Comparison of ENCODE assay signal across 19 cellular contexts in genomic region chr1:68180441-68181164, GRCh38. TPM values are rescaled to one million over a fixed set of nuclear protein-coding genes. Genes with fewer than 3 reads are reported as not detected.
A peak's percentile ranks its signal among the peaks of the same experiment; 100 is the strongest.
DNase-seq lines count a peak whose midpoint lies in the region; ATAC-seq and TF ChIP-seq lines count a peak whose summit lies in the region.
"Had no signal": no experiment of that assay in that cellular context is flagged by ENCODE, and none has a peak within 500 bp of the region (broad histone marks: within the 10 kb centered on the region; RNA-seq: fewer than 3 reads in every experiment).

No MANE protein-coding gene starts in this region.

- no peak overlapping the region for H3K27ac Mint-ChIP-seq in activated naive CD4-positive, alpha-beta T cell treated with anti-CD3 and anti-CD28 coated beads, Interleukin-2, amount 50 U/mL, for 72 hours
- H3K27ac Mint-ChIP-seq: activated CD8-positive, alpha-beta T cell treated with anti-CD3 and anti-CD28 coated beads for 36 hours; H9; stimulated activated naive CD8-positive, alpha-beta T cell treated with anti-CD3 and anti-CD28 coated beads, Interleukin-15, Interleukin-2, amounts not matched to agents 100 ng/mL and 50 ng/mL, for 24 hours had no signal

- no peaks in the 10 kb centered on the region for H3K36me3 Mint-ChIP-seq in activated naive CD4-positive, alpha-beta T cell treated with anti-CD3 and anti-CD28 coated beads, Interleukin-2, amount 50 U/mL, for 72 hours

- H3K9me3 Mint-ChIP-seq in activated naive CD4-positive, alpha-beta T cell treated with anti-CD3 and anti-CD28 coated beads, Interleukin-2, amount 50 U/mL, for 72 hours: peaks cover 0 to 3% of the 10 kb centered on the region in 2 donors
- H3K9me3 Mint-ChIP-seq: stimulated activated naive CD8-positive, alpha-beta T cell treated with anti-CD3 and anti-CD28 coated beads, Interleukin-15, Interleukin-2, amounts not matched to agents 100 ng/mL and 50 ng/mL, for 24 hours had no signal

- peak; percentile 41 for DNase-seq in NCI-H146 treated with DMSO at 0.1 percent for 48 hours (lab: John Stamatoyannopoulos, UW; ENCODE audit: unreplicated experiment)
- DNase-seq in activated naive CD4-positive, alpha-beta T cell treated with anti-CD3 and anti-CD28 coated beads, Interleukin-2, amount 50 U/mL, for 72 hours (ENCODE audit: low spot score in 2 of 2): no peak
- DNase-seq in effector CD4-positive, alpha-beta T cell: no peak
- no peak for DNase-seq in GM13976 (ENCODE audit: low spot score)
- no peak for DNase-seq in ecto neural progenitor cell (ENCODE audit: low spot score)
- DNase-seq: activated CD8-positive, alpha-beta T cell treated with anti-CD3 and anti-CD28 coated beads for 36 hours; activated effector memory CD4-positive, alpha-beta T cell treated with Interleukin-2 at 50 U/mL for 16 hours; brain microvascular endothelial cell; DMS79; H9; islet precursor cell; NCI-H1092; NCI-H526 treated with DMSO at 0.1 percent for 48 hours; psoas muscle; stimulated activated CD4-positive, alpha-beta T cell treated with anti-CD3 and anti-CD28 coated beads, Interleukin-4, amount 100 ng/mL, for 4 hours had no signal

- peak; percentile 45 for ATAC-seq in GM18508 (IDR thresholded peaks at IDR 0.05; ENCODE audit: insufficient read depth, unreplicated experiment)
- ATAC-seq in GM21390 (IDR thresholded peaks at IDR 0.05; ENCODE audit: unreplicated experiment): peak; percentile 54
- ATAC-seq in HG02885 (IDR thresholded peaks at IDR 0.05; ENCODE audit: poor library complexity, unreplicated experiment): peak; percentile 67
- ATAC-seq in activated naive CD4-positive, alpha-beta T cell treated with anti-CD3 and anti-CD28 coated beads, Interleukin-2, amount 50 U/mL, for 72 hours: no peak
- ATAC-seq: activated CD8-positive, alpha-beta T cell treated with anti-CD3 and anti-CD28 coated beads for 36 hours; psoas muscle had no signal

- in situ Hi-C loops in GM13976 (cut with MboI; ENCODE audit: low sequenced_read_pairs, unreplicated experiment): no loop called here

- no peak for TF ChIP-seq CTCF in GM13976 (IDR thresholded peaks at IDR 0.05; ENCODE audit: borderline replicate concordance, control extremely low read depth, extremely low read depth, insufficient read depth, missing control alignments)

RNA-seq across cellular contexts. Expression of gene WLS, which starts 51.7 kb away (rescaled TPM):
- total RNA-seq in activated naive CD4-positive, alpha-beta T cell treated with anti-CD3 and anti-CD28 coated beads, Interleukin-2, amount 50 U/mL, for 72 hours: not detected
- total RNA-seq: activated CD8-positive, alpha-beta T cell treated with anti-CD3 and anti-CD28 coated beads for 36 hours had no signal

Comparison
In these comparisons a context has a peak if more than half of its experiments do, and no peak if none do; other contexts are left out.
1. ATAC-seq: peak in GM18508 (single experiment), GM21390 (single experiment) and HG02885 (single experiment); none in activated naive CD4-positive, alpha-beta T cell treated with anti-CD3 and anti-CD28 coated beads, Interleukin-2, amount 50 U/mL, for 72 hours (0 of 2).